In genomic region chr4:67883902-67884301, GRCh38 we compare ENCODE assay signal across 28 cellular contexts. TPM values are rescaled to one million over a fixed set of nuclear protein-coding genes. Genes with fewer than 3 reads are reported as not detected.
DNase-seq lines count a peak whose midpoint lies in the region; ATAC-seq, FAIRE-seq and TF ChIP-seq lines count a peak whose summit lies in the region.
"Had no signal": no experiment of that assay in that cellular context is flagged by ENCODE, and none has a peak within 500 bp of the region (broad histone marks: within the 10 kb centered on the region; RNA-seq: fewer than 3 reads in every experiment).

A gene with protein sequence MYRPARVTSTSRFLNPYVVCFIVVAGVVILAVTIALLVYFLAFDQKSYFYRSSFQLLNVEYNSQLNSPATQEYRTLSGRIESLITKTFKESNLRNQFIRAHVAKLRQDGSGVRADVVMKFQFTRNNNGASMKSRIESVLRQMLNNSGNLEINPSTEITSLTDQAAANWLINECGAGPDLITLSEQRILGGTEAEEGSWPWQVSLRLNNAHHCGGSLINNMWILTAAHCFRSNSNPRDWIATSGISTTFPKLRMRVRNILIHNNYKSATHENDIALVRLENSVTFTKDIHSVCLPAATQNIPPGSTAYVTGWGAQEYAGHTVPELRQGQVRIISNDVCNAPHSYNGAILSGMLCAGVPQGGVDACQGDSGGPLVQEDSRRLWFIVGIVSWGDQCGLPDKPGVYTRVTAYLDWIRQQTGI (minus strand): TSS chr4:67884002. CDS start chr4:67883933, 69 bp downstream.

- H3K4me3 ChIP-seq in astrocyte (ENCODE audit: insufficient read depth, low read depth, low read length) (no peak within 1 kb of the TSS), esophagus squamous epithelium (peak within 1 kb of the TSS; percentile 5 to 54 (median 26)), neutrophil (ENCODE audit: low read depth in 1 of 2, low read length in 1 of 2) (peak within 1 kb of the TSS in 1 of 2 experiments; percentile 7)

- H3K27ac Mint-ChIP-seq in HFFc6 (peak within 1 kb of the TSS; percentile 49), astrocyte (ENCODE audit: unreplicated experiment) (peak within 1 kb of the TSS; percentile 9)
- H3K27ac Mint-ChIP-seq in activated CD4-positive, alpha-beta T cell treated with anti-CD3 and anti-CD28 coated beads, Interleukin-2, amount 10 ng/mL, durations not matched to agents 7 days and 5 days, result no peak within 1 kb of the TSS
- H3K27ac Mint-ChIP-seq: CD8-positive, alpha-beta memory T cell had no signal

- H3K79me2 ChIP-seq in astrocyte (ENCODE audit: insufficient read depth, low read length), result no peaks in the 10 kb centered on the region

- ATAC-seq in GM21381 (IDR thresholded peaks at IDR 0.05; ENCODE audit: unreplicated experiment), result no peak
- ATAC-seq: HCT116 had no signal

- H3K27me3 ChIP-seq in astrocyte (ENCODE audit: insufficient read depth, low read length) (no peaks in the 10 kb centered on the region), esophagus squamous epithelium (no peaks in the 10 kb centered on the region), neutrophil (no peaks in the 10 kb centered on the region)

- no peak for TF ChIP-seq POLR2A in esophagus squamous epithelium (IDR thresholded peaks at IDR 0.05)

- H3K36me3 Mint-ChIP-seq in HFFc6 (ENCODE audit: low read depth), result no peaks in the 10 kb centered on the region
- H3K36me3 Mint-ChIP-seq in astrocyte (ENCODE audit: low read depth, unreplicated experiment), result no peaks in the 10 kb centered on the region
- H3K36me3 Mint-ChIP-seq in activated CD4-positive, alpha-beta T cell treated with anti-CD3 and anti-CD28 coated beads, Interleukin-2, amount 10 ng/mL, durations not matched to agents 7 days and 5 days (ENCODE audit: low read depth), result no peaks in the 10 kb centered on the region
- H3K36me3 Mint-ChIP-seq: CD8-positive, alpha-beta memory T cell had no signal

- no peak within 1 kb of the TSS for H2AFZ ChIP-seq in astrocyte (ENCODE audit: low read depth, low read length)

- FAIRE-seq in astrocyte (lab: Jason Lieb, UNC), result no peak
- FAIRE-seq: GM12891, H1 had no signal

- H3K27ac ChIP-seq in astrocyte (ENCODE audit: low read depth, low read length), result no peak within 1 kb of the TSS
- peak within 1 kb of the TSS in 3 of 4 donors; percentile 59 to 80 (median 63) for H3K27ac ChIP-seq in esophagus squamous epithelium
- H3K27ac ChIP-seq in neutrophil, result peak within 1 kb of the TSS; percentile 87
- H3K27ac ChIP-seq: RWPE1 had no signal

- WGBS in esophagus squamous epithelium, 2 donors, result 42 to 64% methylated on average over 1 of the region's 1 CpG

- no peak within 1 kb of the TSS for H3K9ac ChIP-seq in astrocyte (ENCODE audit: low read length)

- H3K36me3 ChIP-seq in astrocyte (ENCODE audit: insufficient read depth, low read length) (no peaks in the 10 kb centered on the region), esophagus squamous epithelium (no peaks in the 10 kb centered on the region), neutrophil (no peaks in the 10 kb centered on the region)

- POLR2A ChIA-PET in activated CD4-positive, alpha-beta T cell treated with anti-CD3 and anti-CD28 coated beads, Interleukin-2, amount 10 ng/mL, durations not matched to agents 7 days and 5 days (lab: Charles Lee), result interaction anchor here (0.6 kb wide), 1 partner anchor 1334 kb away, joined by 4 read pairs; no protein-coding TSS in a partner anchor

- H3K27me3 Mint-ChIP-seq in HFFc6 (ENCODE audit: insufficient read depth), result no peaks in the 10 kb centered on the region
- H3K27me3 Mint-ChIP-seq in astrocyte (ENCODE audit: low read depth, unreplicated experiment), result no peaks in the 10 kb centered on the region
- peaks cover 7% of the 10 kb centered on the region for H3K27me3 Mint-ChIP-seq in activated CD4-positive, alpha-beta T cell treated with anti-CD3 and anti-CD28 coated beads, Interleukin-2, amount 10 ng/mL, durations not matched to agents 7 days and 5 days

- peaks cover 54% of the 10 kb centered on the region for H3K4me1 Mint-ChIP-seq in HFFc6 (ENCODE audit: low read depth)
- H3K4me1 Mint-ChIP-seq in astrocyte (ENCODE audit: low read depth, unreplicated experiment), result peaks cover 19% of the 10 kb centered on the region
- H3K4me1 Mint-ChIP-seq in activated CD4-positive, alpha-beta T cell treated with anti-CD3 and anti-CD28 coated beads, Interleukin-2, amount 10 ng/mL, durations not matched to agents 7 days and 5 days, result no peaks in the 10 kb centered on the region
- H3K4me1 Mint-ChIP-seq: CD8-positive, alpha-beta memory T cell had no signal

- H3K4me3 Mint-ChIP-seq in HFFc6, result no peak within 1 kb of the TSS
- no peak within 1 kb of the TSS for H3K4me3 Mint-ChIP-seq in astrocyte (ENCODE audit: unreplicated experiment)
- no peak within 1 kb of the TSS for H3K4me3 Mint-ChIP-seq in activated CD4-positive, alpha-beta T cell treated with anti-CD3 and anti-CD28 coated beads, Interleukin-2, amount 10 ng/mL, durations not matched to agents 7 days and 5 days
- H3K4me3 Mint-ChIP-seq: CD8-positive, alpha-beta memory T cell had no signal

- H4K20me1 ChIP-seq in astrocyte (ENCODE audit: insufficient read depth, low read length), result no peaks in the 10 kb centered on the region

- H3K9me3 Mint-ChIP-seq in HFFc6 (no peaks in the 10 kb centered on the region), astrocyte (ENCODE audit: unreplicated experiment) (no peaks in the 10 kb centered on the region)
- H3K9me3 Mint-ChIP-seq in activated CD4-positive, alpha-beta T cell treated with anti-CD3 and anti-CD28 coated beads, Interleukin-2, amount 10 ng/mL, durations not matched to agents 7 days and 5 days, result no peaks in the 10 kb centered on the region

- H3K9me3 ChIP-seq in astrocyte (ENCODE audit: insufficient read depth, low read depth, low read length), result no peaks in the 10 kb centered on the region
- no peaks in the 10 kb centered on the region for H3K9me3 ChIP-seq in esophagus squamous epithelium
- H3K9me3 ChIP-seq in neutrophil, result no peaks in the 10 kb centered on the region
- H3K9me3 ChIP-seq: SK-N-SH had no signal

- DNase-seq in HFFc6, result no peak
- DNase-seq in astrocyte (ENCODE audit: low read depth), result no peak
- DNase-seq in esophagus squamous epithelium (lab: John Stamatoyannopoulos, UW), result no peak
- DNase-seq in activated CD4-positive, alpha-beta T cell treated with anti-CD3 and anti-CD28 coated beads, Interleukin-2, amount 10 ng/mL, durations not matched to agents 7 days and 5 days, result no peak
- no peak for DNase-seq in NCI-H345 (lab: John Stamatoyannopoulos, UW)
- DNase-seq in dermis blood vessel endothelial cell, result no peak
- DNase-seq: ACHN; C1 segment of cervical spinal cord; Calu3; CD8-positive, alpha-beta memory T cell; DMS153; KBM-7; MM.1S; NCI-H1048; NCI-H1417 treated with DMSO at 0.1 percent for 48 hours; NCI-H187 treated with DMSO at 0.1 percent for 48 hours; NCI-H2227 treated with DMSO at 0.1 percent for 48 hours; NCI-H510A treated with DMSO at 0.1 percent for 48 hours; NCI-H748 treated with DMSO at 0.1 percent for 48 hours; SIG-M5; SK-N-SH had no signal

- no peak for TF ChIP-seq CTCF in HFFc6 (IDR thresholded peaks at IDR 0.05)
- no peak for TF ChIP-seq CTCF in astrocyte (IDR thresholded peaks at IDR 0.05; ENCODE audit: insufficient read depth, low read depth, low read length)
- TF ChIP-seq CTCF in esophagus squamous epithelium (IDR thresholded peaks at IDR 0.05), result no peak
- no peak for TF ChIP-seq CTCF in neutrophil (IDR thresholded peaks at IDR 0.05)

- H3K4me2 ChIP-seq in astrocyte (ENCODE audit: low read length), result no peak within 1 kb of the TSS

- CTCF ChIA-PET in activated CD4-positive, alpha-beta T cell treated with anti-CD3 and anti-CD28 coated beads, Interleukin-2, amount 10 ng/mL, durations not matched to agents 7 days and 5 days (lab: Charles Lee), result interaction anchor here (1.1 kb wide), 1 partner anchor 90 kb away, joined by 3 read pairs; no protein-coding TSS in a partner anchor

- intact Hi-C loops in esophagus squamous epithelium (cut with DNase I), result no loop called here

- H3K4me1 ChIP-seq in astrocyte (ENCODE audit: insufficient read depth, low read length) (peaks cover 12% of the 10 kb centered on the region), esophagus squamous epithelium (peaks cover 0 to 42% (median 7%) of the 10 kb centered on the region in 3 donors), neutrophil (ENCODE audit: control insufficient read depth in 1 of 2, insufficient read depth in 1 of 2, low read depth in 1 of 2, low read length in 1 of 2) (peaks cover 63 to 81% of the 10 kb centered on the region in 2 experiments)

RNA-seq across cellular contexts. Expression of the gene that starts here (rescaled TPM):
- not detected for total RNA-seq in HFFc6 (2021; fragmentation: NEBNext Ultra II Directional; extraction: Animal tissue kit (Norgen Biotek cat#: 25700))
- total RNA-seq in astrocyte, result not detected in 2 replicates
- 100 to 1,000 TPM in 3 of 4 donors, 10 to 100 TPM in 1; 45.0 to 208 (median 163) TPM for total RNA-seq in esophagus squamous epithelium
- total RNA-seq in activated CD4-positive, alpha-beta T cell treated with anti-CD3 and anti-CD28 coated beads, Interleukin-2, amount 10 ng/mL, durations not matched to agents 7 days and 5 days, result not detected
- total RNA-seq in dermis blood vessel endothelial cell, result 0.09 TPM in 1 of 2 replicates, not detected in the other
- total RNA-seq: Calu3; CD8-positive, alpha-beta memory T cell; G401; H1 had no signal

Comparison
In these comparisons a context has a peak if more than half of its experiments do, and no peak if none do; other contexts are left out.
1. RNA of the gene that starts here (total RNA-seq): 45.0 to 208 TPM in esophagus squamous epithelium; not detected in HFFc6, not detected in astrocyte, not detected in activated CD4-positive, alpha-beta T cell treated with anti-CD3 and anti-CD28 coated beads, Interleukin-2, amount 10 ng/mL, durations not matched to agents 7 days and 5 days and 0.09 TPM in dermis blood vessel endothelial cell; every median in the first group is over 10 times any median in the second.